1 cellular context compared by ENCODE assay signal in the genomic region with DNA sequence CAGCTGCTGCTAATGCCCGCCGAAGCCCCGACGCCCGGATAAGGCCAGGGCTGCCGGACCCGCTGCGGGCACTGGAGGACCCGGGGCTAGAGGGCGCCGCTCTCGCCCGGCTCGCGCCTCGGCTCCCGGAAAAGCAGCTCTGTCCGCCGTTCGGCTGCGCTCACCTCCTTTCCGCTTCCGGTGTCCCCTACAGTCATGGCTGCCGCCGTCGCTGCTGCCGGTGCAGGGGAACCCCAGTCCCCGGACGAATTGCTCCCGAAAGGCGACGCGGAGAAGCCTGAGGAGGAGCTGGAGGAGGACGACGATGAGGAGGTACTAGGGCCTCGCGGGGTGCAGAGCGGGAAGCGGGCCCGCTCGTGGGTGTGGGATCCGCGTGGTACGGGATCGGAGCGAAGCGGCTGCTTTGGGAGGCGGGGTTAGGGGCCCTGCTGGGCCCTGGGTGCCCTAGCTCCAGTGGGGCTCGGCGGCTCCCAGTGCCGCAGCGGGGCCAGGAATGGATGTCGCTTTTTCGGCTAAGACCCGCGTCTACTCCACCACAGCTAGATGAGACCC.
TF ChIP-seq lines count a peak whose summit lies in the region.

TSS of gene TOMM22 (plus strand) at position 174 of the 552 bp plus-strand sequence. CDS start at position 196, 22 bp downstream.

TF ChIP-seq in GM12878, 131 proteins besides CTCF, POLR2A, EP300 and RAD21 (continued from another document):
- TF ChIP-seq, protein P1, sequence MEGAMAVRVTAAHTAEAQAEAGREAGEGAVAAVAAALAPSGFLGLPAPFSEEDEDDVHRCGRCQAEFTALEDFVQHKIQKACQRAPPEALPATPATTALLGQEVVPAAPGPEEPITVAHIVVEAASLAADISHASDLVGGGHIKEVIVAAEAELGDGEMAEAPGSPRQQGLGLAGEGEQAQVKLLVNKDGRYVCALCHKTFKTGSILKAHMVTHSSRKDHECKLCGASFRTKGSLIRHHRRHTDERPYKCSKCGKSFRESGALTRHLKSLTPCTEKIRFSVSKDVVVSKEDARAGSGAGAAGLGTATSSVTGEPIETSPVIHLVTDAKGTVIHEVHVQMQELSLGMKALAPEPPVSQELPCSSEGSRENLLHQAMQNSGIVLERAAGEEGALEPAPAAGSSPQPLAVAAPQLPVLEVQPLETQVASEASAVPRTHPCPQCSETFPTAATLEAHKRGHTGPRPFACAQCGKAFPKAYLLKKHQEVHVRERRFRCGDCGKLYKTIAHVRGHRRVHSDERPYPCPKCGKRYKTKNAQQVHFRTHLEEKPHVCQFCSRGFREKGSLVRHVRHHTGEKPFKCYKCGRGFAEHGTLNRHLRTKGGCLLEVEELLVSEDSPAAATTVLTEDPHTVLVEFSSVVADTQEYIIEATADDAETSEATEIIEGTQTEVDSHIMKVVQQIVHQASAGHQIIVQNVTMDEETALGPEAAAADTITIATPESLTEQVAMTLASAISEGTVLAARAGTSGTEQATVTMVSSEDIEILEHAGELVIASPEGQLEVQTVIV (IDR thresholded peaks at IDR 0.05; ENCODE audit: borderline replicate concordance, partially characterized antibody): peak; percentile 62
- TF ChIP-seq SMC3 (IDR thresholded peaks at IDR 0.05; ENCODE audit: borderline replicate concordance, low read length): peak; percentile 59; the same call in 1 of the 2 replicates
- no peak for TF ChIP-seq IRF3 (IDR thresholded peaks at IDR 0.05)
- TF ChIP-seq PRDM15 (CRISPR knock-in tag; IDR thresholded peaks at IDR 0.05): no peak
- TF ChIP-seq CHD1 (IDR thresholded peaks at IDR 0.05; ENCODE audit: low read depth, low read length): no peak
- peak; percentile 90 for TF ChIP-seq SIN3A (IDR thresholded peaks at IDR 0.05; ENCODE audit: low read depth, low read length)
- peak; percentile 68; the same call in 1 of the 2 replicates for TF ChIP-seq CBFB (IDR thresholded peaks at IDR 0.05; ENCODE audit: low read depth)
- TF ChIP-seq ZNF24 (IDR thresholded peaks at IDR 0.05): peak; percentile 45; the same call in 1 of the 2 replicates
- TF ChIP-seq CEBPB (IDR thresholded peaks at IDR 0.05; ENCODE audit: borderline replicate concordance in 1 of 2, low read depth in 2 of 2, low read length in 2 of 2): no peak
- TF ChIP-seq FOXM1 (IDR thresholded peaks at IDR 0.05; ENCODE audit: low read depth, low read length): 0 out of 2 replicates have a peak, but pooled peaks have one; percentile 55
- TF ChIP-seq SIX5 (IDR thresholded peaks at IDR 0.05; ENCODE audit: low read depth, low read length, severe bottlenecking): peak; percentile 68
- no peak; the same call in 1 of the 2 replicates for TF ChIP-seq ATF3 (IDR thresholded peaks at IDR 0.05; ENCODE audit: borderline replicate concordance, extremely low read depth, low read depth, low read length)
- TF ChIP-seq MXI1 (IDR thresholded peaks at IDR 0.05; ENCODE audit: low read depth, low read length): peak; percentile 88
- TF ChIP-seq FOXK2 (IDR thresholded peaks at IDR 0.05): no peak; the same call in 1 of the 2 replicates
- TF ChIP-seq, protein P2, sequence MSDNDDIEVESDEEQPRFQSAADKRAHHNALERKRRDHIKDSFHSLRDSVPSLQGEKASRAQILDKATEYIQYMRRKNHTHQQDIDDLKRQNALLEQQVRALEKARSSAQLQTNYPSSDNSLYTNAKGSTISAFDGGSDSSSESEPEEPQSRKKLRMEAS (IDR thresholded peaks at IDR 0.05; ENCODE audit: low read depth, low read length): peak; percentile 87
- TF ChIP-seq RAD51 (IDR thresholded peaks at IDR 0.05): no peak
- TF ChIP-seq PAX8 (IDR thresholded peaks at IDR 0.05): no peak
- TF ChIP-seq TBL1XR1 (IDR thresholded peaks at IDR 0.05; ENCODE audit: low read depth, low read length): peak; percentile 68; the same call in 1 of the 2 replicates
- peak; percentile 84; the same call in 1 of the 2 replicates for TF ChIP-seq ASH2L (IDR thresholded peaks at IDR 0.05; ENCODE audit: borderline replicate concordance, low read depth)
- peak; percentile 62 for TF ChIP-seq TARDBP (IDR thresholded peaks at IDR 0.05; ENCODE audit: borderline replicate concordance)
TF ChIP-seq in GM12878: peak in this region for 72.
